ENCODE assay signal across 10 cellular contexts in genomic region chr20:10047427-10047826, GRCh38. TPM values are rescaled to one million over a fixed set of nuclear protein-coding genes. Genes with fewer than 3 reads are reported as not detected.
A peak's percentile ranks its signal among the peaks of the same experiment; 100 is the strongest.
DNase-seq lines count a peak whose midpoint lies in the region; ATAC-seq and TF ChIP-seq lines count a peak whose summit lies in the region.
"Had no signal": no experiment of that assay in that cellular context is flagged by ENCODE, and none has a peak within 500 bp of the region (broad histone marks: within the 10 kb centered on the region; RNA-seq: fewer than 3 reads in every experiment).

No MANE protein-coding gene starts in this region.

- H3K27ac Mint-ChIP-seq in GM23338 (no peak overlapping the region), glutamatergic neuron (ENCODE audit: unreplicated experiment) (no peak overlapping the region)
- H3K27ac Mint-ChIP-seq in CD4-positive, alpha-beta T cell: no peak overlapping the region

- H3K4me2 ChIP-seq in GM23338 (no peak overlapping the region), SK-N-SH (no peak overlapping the region)

- intact Hi-C loops in CD4-positive, alpha-beta T cell (cut with DNase I, micrococcal nuclease): no loop called here

- H3K36me3 ChIP-seq in GM23338 (ENCODE audit: insufficient read depth) (no peaks in the 10 kb centered on the region), SK-N-SH (replicated peaks in 1 of 2; ENCODE audit: control insufficient read depth in 1 of 2, insufficient read depth in 2 of 2, low read length in 1 of 2) (peaks cover 4 to 18% of the 10 kb centered on the region in 2 experiments)
- H3K36me3 ChIP-seq: neutrophil had no signal

- H3K4me3 Mint-ChIP-seq in GM23338 (no peak overlapping the region), glutamatergic neuron (ENCODE audit: unreplicated experiment) (no peak overlapping the region)
- no peak overlapping the region for H3K4me3 Mint-ChIP-seq in CD4-positive, alpha-beta T cell

- H3F3A ChIP-seq in GM23338 (replicated peaks; ENCODE audit: low read depth): no peaks in the 10 kb centered on the region
- H3F3A ChIP-seq in SK-N-SH (replicated peaks; ENCODE audit: insufficient read depth): no peaks in the 10 kb centered on the region

- H3K9me2 ChIP-seq in GM23338 (ENCODE audit: insufficient read depth) (no peaks in the 10 kb centered on the region), SK-N-SH (no peaks in the 10 kb centered on the region)

- TF ChIP-seq CTCF in GM23338 (conservative IDR thresholded peaks at IDR 0.05; ENCODE audit: low read depth in 2 of 2) (peak; percentile 55 to 64), SK-N-SH (IDR thresholded peaks at IDR 0.05) (peak; percentile 37; the same call in 1 of the 2 replicates), glutamatergic neuron (IDR thresholded peaks at IDR 0.05; ENCODE audit: partially characterized antibody, unreplicated experiment) (peak; percentile 15)
- TF ChIP-seq CTCF in CD4-positive, alpha-beta T cell (IDR thresholded peaks at IDR 0.05): no peak

- H3K27ac ChIP-seq in GM23338 (ENCODE audit: low read depth) (no peak overlapping the region), SK-N-SH (ENCODE audit: low read depth in 2 of 2, low read length in 1 of 2) (no peak overlapping the region)
- no peak overlapping the region for H3K27ac ChIP-seq in CD4-positive, alpha-beta T cell (ENCODE audit: low read depth, low read length)
- H3K27ac ChIP-seq: neutrophil had no signal

- DNase-seq in AG20443 (ENCODE audit: low spot score): peak; percentile 11
- peak; percentile 80 for DNase-seq in GM23338 (ENCODE audit: low spot score)
- peak; percentile 27 for DNase-seq in SK-N-SH
- DNase-seq in glutamatergic neuron: peak; percentile 59
- DNase-seq in CD4-positive, alpha-beta T cell: no peak
- DNase-seq in NCI-H345 (lab: John Stamatoyannopoulos, UW): no peak
- no peak for DNase-seq in retina
- DNase-seq in NCI-H2196 (lab: John Stamatoyannopoulos, UW; ENCODE audit: unreplicated experiment): no peak
- DNase-seq: NCI-H510A treated with DMSO at 0.1 percent for 48 hours had no signal

- WGBS in SK-N-SH (ENCODE audit: low lambda C conversion rate): 76% methylated on average over 4 of the region's 4 CpGs

- peak; percentile 96 for ATAC-seq in GM23338
- ATAC-seq in CD4-positive, alpha-beta T cell (ENCODE audit: poor library complexity): no peak

- no peak overlapping the region for H3K9ac ChIP-seq in SK-N-SH

- H4K20me1 ChIP-seq in GM23338 (replicated peaks; ENCODE audit: insufficient read depth): no peaks in the 10 kb centered on the region
- H4K20me1 ChIP-seq in SK-N-SH (ENCODE audit: insufficient read depth): no peaks in the 10 kb centered on the region

- TF ChIP-seq RAD21 in SK-N-SH (IDR thresholded peaks at IDR 0.05; ENCODE audit: low read length): peak; percentile 6; the same call in 1 of the 2 replicates

- no peak overlapping the region for H3K4me3 ChIP-seq in GM23338
- no peak overlapping the region for H3K4me3 ChIP-seq in SK-N-SH (ENCODE audit: low read depth in 2 of 2, low read length in 1 of 2)

- H3K9me3 ChIP-seq in SK-N-SH: no peaks in the 10 kb centered on the region
- no peaks in the 10 kb centered on the region for H3K9me3 ChIP-seq in CD4-positive, alpha-beta T cell (ENCODE audit: control insufficient read depth, low read length)
- H3K9me3 ChIP-seq: neutrophil had no signal

- H3K27me3 ChIP-seq in GM23338 (ENCODE audit: insufficient read depth): no peaks in the 10 kb centered on the region
- no peaks in the 10 kb centered on the region for H3K27me3 ChIP-seq in SK-N-SH (ENCODE audit: insufficient read depth)
- H3K27me3 ChIP-seq in CD4-positive, alpha-beta T cell (ENCODE audit: control insufficient read depth, insufficient read depth, low read length): no peaks in the 10 kb centered on the region
- H3K27me3 ChIP-seq: neutrophil had no signal

- H3K4me1 ChIP-seq in GM23338 (ENCODE audit: insufficient read depth) (no peaks in the 10 kb centered on the region), SK-N-SH (ENCODE audit: control insufficient read depth in 1 of 2, insufficient read depth in 2 of 2, low read depth in 1 of 2, low read length in 1 of 2) (no peaks in the 10 kb centered on the region)

- H3K4me1 Mint-ChIP-seq in GM23338 (peaks cover 7% of the 10 kb centered on the region; the same call in 2 of the 3 replicates), glutamatergic neuron (ENCODE audit: low read depth, unreplicated experiment) (peaks cover 17% of the 10 kb centered on the region)
- no peaks in the 10 kb centered on the region for H3K4me1 Mint-ChIP-seq in CD4-positive, alpha-beta T cell (ENCODE audit: low read depth)

- POLR2A ChIA-PET in SK-N-SH (lab: Yijun Ruan, JAX): no interaction called here
- POLR2A ChIA-PET in CD4-positive, alpha-beta T cell (lab: Charles Lee): no interaction called here

- CTCF ChIA-PET in SK-N-SH (lab: Yijun Ruan, JAX): interaction anchor here (0.6 to 2.0 kb wide), 11 partner anchors 9 to 236 kb away, joined by 3 to 6 read pairs (median 3); no protein-coding TSS in a partner anchor
- CTCF ChIA-PET in CD4-positive, alpha-beta T cell (lab: Charles Lee): no interaction called here

- no peaks in the 10 kb centered on the region for H3K79me2 ChIP-seq in GM23338 (replicated peaks; ENCODE audit: insufficient read depth)
- no peaks in the 10 kb centered on the region for H3K79me2 ChIP-seq in SK-N-SH (ENCODE audit: insufficient read depth)

- no peaks in the 10 kb centered on the region for H3K36me3 Mint-ChIP-seq in GM23338 (ENCODE audit: low read depth)
- no peaks in the 10 kb centered on the region for H3K36me3 Mint-ChIP-seq in glutamatergic neuron (ENCODE audit: unreplicated experiment)
- peaks cover 60% of the 10 kb centered on the region for H3K36me3 Mint-ChIP-seq in CD4-positive, alpha-beta T cell (ENCODE audit: low read depth)

- H2AFZ ChIP-seq in GM23338 (no peak overlapping the region), SK-N-SH (ENCODE audit: low read depth) (no peak overlapping the region)

- H3K9me3 Mint-ChIP-seq in GM23338 (no peaks in the 10 kb centered on the region), glutamatergic neuron (ENCODE audit: unreplicated experiment) (peaks cover 2% of the 10 kb centered on the region)
- H3K9me3 Mint-ChIP-seq in CD4-positive, alpha-beta T cell: no peaks in the 10 kb centered on the region

- no peak for TF ChIP-seq EP300 in SK-N-SH (IDR thresholded peaks at IDR 0.05; ENCODE audit: borderline replicate concordance in 1 of 2, low read depth in 1 of 2, low read length in 1 of 2)

- no peaks in the 10 kb centered on the region for H3K27me3 Mint-ChIP-seq in GM23338 (ENCODE audit: insufficient read depth, low read depth, poor library complexity)
- peaks cover 3% of the 10 kb centered on the region for H3K27me3 Mint-ChIP-seq in glutamatergic neuron (ENCODE audit: unreplicated experiment)
- H3K27me3 Mint-ChIP-seq in CD4-positive, alpha-beta T cell: no peaks in the 10 kb centered on the region

TF ChIP-seq in GM23338, 12 proteins besides CTCF, POLR2A, EP300 and RAD21 (continues in another document):
- TF ChIP-seq POLR2AphosphoS5 (IDR thresholded peaks at IDR 0.05; ENCODE audit: low read depth): no peak
- TF ChIP-seq ETS1 (IDR thresholded peaks at IDR 0.05): no peak
- no peak for TF ChIP-seq STAT1 (IDR thresholded peaks at IDR 0.05; ENCODE audit: unreplicated experiment)
- TF ChIP-seq EZH2 (IDR thresholded peaks at IDR 0.05; ENCODE audit: low read depth, unreplicated experiment): no peak
- no peak for TF ChIP-seq NANOG (IDR thresholded peaks at IDR 0.05; ENCODE audit: borderline replicate concordance)

TF ChIP-seq in SK-N-SH, 30 proteins besides CTCF, POLR2A, EP300 and RAD21:
- TF ChIP-seq SMC3 (IDR thresholded peaks at IDR 0.05; ENCODE audit: low read depth, low read length): peak; percentile 16; the same call in 1 of the 2 replicates
- TF ChIP-seq RXRA (IDR thresholded peaks at IDR 0.05; ENCODE audit: borderline replicate concordance, low read depth): no peak

RNA-seq across cellular contexts. Expression of gene ANKEF1, which starts 12.6 kb away (rescaled TPM):
- 8.8 and 9.7 TPM in 2 replicates for total RNA-seq in GM23338 (2014; rRNA removed; shearing (Covaris generic))
- polyA plus RNA-seq in GM23338 (2016; fragmentation: Nextera tagmentation; extraction: Ambion mirVana): 4.6 and 4.7 TPM in 2 replicates
- polyA plus RNA-seq in SK-N-SH (2012; rRNA removed): 2.3 and 2.9 TPM in 2 replicates
- 3.7 and 3.8 TPM in 2 replicates for polyA plus RNA-seq in SK-N-SH (2012; cell fraction: cytosol; rRNA removed)
- polyA plus RNA-seq in SK-N-SH (2012; cell fraction: nucleus; rRNA removed): 1.4 and 2.0 TPM in 2 replicates
- 4.3 TPM for total RNA-seq in glutamatergic neuron (ENCODE audit: unreplicated experiment)
- total RNA-seq in CD4-positive, alpha-beta T cell: 1 to 10 TPM; 1.3 TPM

Comparison
In these comparisons a context has a peak if more than half of its experiments do, and no peak if none do; other contexts are left out.
1. DNase-seq: peak in AG20443 (single experiment), GM23338 (single experiment), SK-N-SH (single experiment) and glutamatergic neuron (single experiment); none in CD4-positive, alpha-beta T cell (0 of 10), NCI-H345 (single experiment), retina (single experiment) and NCI-H2196 (single experiment).